ENCODE assay signal across 8 cellular contexts in the genomic region with DNA sequence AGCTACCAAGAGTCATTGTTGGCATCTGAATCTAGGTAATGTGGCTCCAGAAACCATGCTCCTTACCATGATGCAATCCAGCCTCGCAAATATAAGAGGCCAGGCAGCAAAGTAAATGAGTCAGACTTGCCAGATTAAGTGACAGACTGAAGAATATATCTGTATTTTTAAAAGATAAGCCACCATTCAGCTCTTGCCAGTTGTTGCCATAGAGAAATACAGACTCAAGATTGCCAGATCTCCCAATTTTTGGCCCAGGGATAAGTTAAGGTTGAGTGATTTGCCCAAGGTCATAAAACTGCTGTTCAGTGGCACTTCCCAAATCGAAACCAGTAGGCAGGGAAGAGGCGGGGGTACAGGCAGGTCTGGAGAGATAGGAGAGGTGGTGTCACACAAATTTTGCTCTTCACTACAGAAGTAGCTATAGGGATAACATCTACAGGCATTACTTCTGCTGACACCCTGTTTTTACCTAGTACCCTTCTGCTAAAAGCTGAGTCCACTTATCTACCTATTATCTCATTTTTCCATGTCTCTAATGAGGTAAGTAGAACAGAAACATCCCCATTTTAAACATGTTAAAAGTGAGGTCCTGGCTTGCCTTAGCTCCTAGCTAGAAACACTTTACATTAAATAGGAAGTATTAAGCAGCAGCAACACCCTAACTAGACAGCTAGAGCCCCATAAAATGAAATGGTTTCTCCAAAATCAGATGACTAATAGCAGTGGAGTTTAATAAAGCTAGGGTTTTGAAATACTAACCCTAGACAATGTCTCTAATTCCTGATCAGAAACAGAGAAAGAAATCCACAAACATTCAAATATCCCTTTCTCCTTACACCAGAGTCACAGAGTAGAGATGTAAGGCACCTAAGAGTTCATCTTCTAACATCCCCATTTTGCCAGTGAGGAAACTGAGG. TPM values are rescaled to one million over a fixed set of nuclear protein-coding genes. Genes with fewer than 3 reads are reported as not detected.
DNase-seq lines count a peak whose midpoint lies in the region; ATAC-seq and TF ChIP-seq lines count a peak whose summit lies in the region.

No MANE protein-coding gene starts in this region.

- H3K27ac Mint-ChIP-seq in GM23338, result peak overlapping the region; percentile 50

- H3K36me3 ChIP-seq in GM23338 (ENCODE audit: insufficient read depth), result no peaks in the 10 kb centered on the region
- no peaks in the 10 kb centered on the region for H3K36me3 ChIP-seq in hepatocyte (replicated peaks; ENCODE audit: insufficient read depth, low read depth)

- H3K27me3 Mint-ChIP-seq in GM23338 (ENCODE audit: insufficient read depth, low read depth, poor library complexity), result no peaks in the 10 kb centered on the region

- no peak overlapping the region for H3K4me3 Mint-ChIP-seq in GM23338

- H3K4me1 ChIP-seq in GM23338 (ENCODE audit: insufficient read depth) (peaks cover 8% of the 10 kb centered on the region), hepatocyte (ENCODE audit: insufficient read depth) (peaks cover 22% of the 10 kb centered on the region)

- TF ChIP-seq CTCF in GM23338 (conservative IDR thresholded peaks at IDR 0.05; ENCODE audit: low read depth in 2 of 2) (no peak), WI38 (IDR thresholded peaks at IDR 0.05; ENCODE audit: low read depth, low read length) (no peak), hepatocyte (IDR thresholded peaks at IDR 0.05; ENCODE audit: poor library complexity) (no peak)

- no peaks in the 10 kb centered on the region for H3K36me3 Mint-ChIP-seq in GM23338 (ENCODE audit: low read depth)

- ATAC-seq in GM23338 (no peak), left colon (no peak), GM21423 (IDR thresholded peaks at IDR 0.05; ENCODE audit: unreplicated experiment) (no peak)

- H3K4me1 Mint-ChIP-seq in GM23338, result peaks cover 31% of the 10 kb centered on the region

- H3K4me2 ChIP-seq in GM23338, result no peak overlapping the region
- H3K4me2 ChIP-seq in hepatocyte, result peak overlapping the region; percentile 40

- no peaks in the 10 kb centered on the region; the same call in 1 of the 2 replicates for H4K20me1 ChIP-seq in GM23338 (replicated peaks; ENCODE audit: insufficient read depth)
- peaks cover 78% of the 10 kb centered on the region for H4K20me1 ChIP-seq in hepatocyte (ENCODE audit: insufficient read depth, poor library complexity, severe bottlenecking)

- intact Hi-C loops in left colon (cut with DNase I, micrococcal nuclease), result no loop called here

- no peaks in the 10 kb centered on the region for H3F3A ChIP-seq in GM23338 (replicated peaks; ENCODE audit: low read depth)

- H3K9me3 ChIP-seq in hepatocyte (ENCODE audit: low read depth), result no peaks in the 10 kb centered on the region

- H3K79me2 ChIP-seq in GM23338 (replicated peaks; ENCODE audit: insufficient read depth) (peaks cover 14% of the 10 kb centered on the region; the same call in 1 of the 2 replicates), hepatocyte (peaks cover 93% of the 10 kb centered on the region)

- H3K27me3 ChIP-seq in GM23338 (ENCODE audit: insufficient read depth) (no peaks in the 10 kb centered on the region), hepatocyte (no peaks in the 10 kb centered on the region)

- no peak overlapping the region for H2AFZ ChIP-seq in GM23338
- no peak overlapping the region for H2AFZ ChIP-seq in hepatocyte

- 38% methylated on average over 3 of the region's 3 CpGs for WGBS in hepatocyte (ENCODE audit: low lambda C conversion rate, missing lambda C conversion rate)

- H3K27ac ChIP-seq in GM23338 (ENCODE audit: low read depth), result 0 out of 2 replicates have a peak overlapping the region, but pooled peaks have one; percentile 1
- H3K27ac ChIP-seq in hepatocyte, result peak overlapping the region; percentile 50

- no peak overlapping the region for H3K4me3 ChIP-seq in GM23338
- H3K4me3 ChIP-seq in WI38 (ENCODE audit: low read depth, low read length), result peak overlapping the region; percentile 30
- H3K4me3 ChIP-seq in hepatocyte, result no peak overlapping the region

- H3K9me2 ChIP-seq in GM23338 (ENCODE audit: insufficient read depth) (no peaks in the 10 kb centered on the region), hepatocyte (replicated peaks; ENCODE audit: insufficient read depth) (no peaks in the 10 kb centered on the region)

- H3K9me3 Mint-ChIP-seq in GM23338, result no peaks in the 10 kb centered on the region

- DNase-seq in A172 (ENCODE audit: low spot score), result peak; percentile 42
- DNase-seq in GM23338 (ENCODE audit: low spot score), result no peak
- peak; percentile 39 for DNase-seq in hepatocyte (ENCODE audit: low spot score)
- DNase-seq in left colon, result no peak
- no peak for DNase-seq in NCI-H1417 treated with DMSO at 0.1 percent for 48 hours (lab: John Stamatoyannopoulos, UW)
- DNase-seq in GF-D8 (lab: John Stamatoyannopoulos, UW), result no peak

TF ChIP-seq in GM23338, 12 proteins besides CTCF, POLR2A, EP300 and RAD21 (continues in another document):
- TF ChIP-seq, protein P1, sequence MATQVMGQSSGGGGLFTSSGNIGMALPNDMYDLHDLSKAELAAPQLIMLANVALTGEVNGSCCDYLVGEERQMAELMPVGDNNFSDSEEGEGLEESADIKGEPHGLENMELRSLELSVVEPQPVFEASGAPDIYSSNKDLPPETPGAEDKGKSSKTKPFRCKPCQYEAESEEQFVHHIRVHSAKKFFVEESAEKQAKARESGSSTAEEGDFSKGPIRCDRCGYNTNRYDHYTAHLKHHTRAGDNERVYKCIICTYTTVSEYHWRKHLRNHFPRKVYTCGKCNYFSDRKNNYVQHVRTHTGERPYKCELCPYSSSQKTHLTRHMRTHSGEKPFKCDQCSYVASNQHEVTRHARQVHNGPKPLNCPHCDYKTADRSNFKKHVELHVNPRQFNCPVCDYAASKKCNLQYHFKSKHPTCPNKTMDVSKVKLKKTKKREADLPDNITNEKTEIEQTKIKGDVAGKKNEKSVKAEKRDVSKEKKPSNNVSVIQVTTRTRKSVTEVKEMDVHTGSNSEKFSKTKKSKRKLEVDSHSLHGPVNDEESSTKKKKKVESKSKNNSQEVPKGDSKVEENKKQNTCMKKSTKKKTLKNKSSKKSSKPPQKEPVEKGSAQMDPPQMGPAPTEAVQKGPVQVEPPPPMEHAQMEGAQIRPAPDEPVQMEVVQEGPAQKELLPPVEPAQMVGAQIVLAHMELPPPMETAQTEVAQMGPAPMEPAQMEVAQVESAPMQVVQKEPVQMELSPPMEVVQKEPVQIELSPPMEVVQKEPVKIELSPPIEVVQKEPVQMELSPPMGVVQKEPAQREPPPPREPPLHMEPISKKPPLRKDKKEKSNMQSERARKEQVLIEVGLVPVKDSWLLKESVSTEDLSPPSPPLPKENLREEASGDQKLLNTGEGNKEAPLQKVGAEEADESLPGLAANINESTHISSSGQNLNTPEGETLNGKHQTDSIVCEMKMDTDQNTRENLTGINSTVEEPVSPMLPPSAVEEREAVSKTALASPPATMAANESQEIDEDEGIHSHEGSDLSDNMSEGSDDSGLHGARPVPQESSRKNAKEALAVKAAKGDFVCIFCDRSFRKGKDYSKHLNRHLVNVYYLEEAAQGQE (IDR thresholded peaks at IDR 0.05; ENCODE audit: unreplicated experiment), result no peak

RNA-seq across cellular contexts. Expression of a gene that starts 19.5 kb away (rescaled TPM):
- 3.9 and 6.7 TPM in 2 replicates for total RNA-seq in A172 (2014; rRNA removed; shearing (Covaris generic))
- 15.2 and 15.7 TPM in 2 replicates for total RNA-seq in GM23338 (2014; rRNA removed; shearing (Covaris generic))
- 12.5 and 14.0 TPM in 2 replicates for polyA plus RNA-seq in GM23338 (2016; fragmentation: Nextera tagmentation; extraction: Ambion mirVana)
- 34.4 and 38.2 TPM in 2 replicates for total RNA-seq in hepatocyte
- 45.4 and 47.6 TPM in 2 replicates for polyA plus RNA-seq in hepatocyte
- 10 to 100 TPM; 38.6 to 42.3 TPM for total RNA-seq in left colon

RNA-seq across cellular contexts. Expression of a gene that starts 57.8 kb away (rescaled TPM):
- total RNA-seq in A172 (2014; rRNA removed; shearing (Covaris generic)), result 10.7 and 11.0 TPM in 2 replicates
- 20.9 and 23.3 TPM in 2 replicates for total RNA-seq in GM23338 (2014; rRNA removed; shearing (Covaris generic))
- polyA plus RNA-seq in GM23338 (2016; fragmentation: Nextera tagmentation; extraction: Ambion mirVana) (9.9 and 10.3 TPM in 2 replicates), hepatocyte (13.5 and 16.2 TPM in 2 replicates)
- total RNA-seq in hepatocyte (18.1 and 18.3 TPM in 2 replicates), left colon (10 to 100 TPM; 24.3 to 25.1 TPM)

Comparison
In these comparisons a context has a peak if more than half of its experiments do, and no peak if none do; other contexts are left out.
1. DNase-seq: peak in A172 (single experiment) and hepatocyte (single experiment); none in GM23338 (single experiment), left colon (0 of 2), NCI-H1417 treated with DMSO at 0.1 percent for 48 hours (single experiment) and GF-D8 (single experiment).